2 cellular contexts compared by ENCODE assay signal in genomic region chr5:43711496-43711895, GRCh38.
TF ChIP-seq lines count a peak whose summit lies in the region.

No MANE protein-coding gene starts in this region.

TF ChIP-seq in IMR-90, 13 proteins besides CTCF, POLR2A, EP300 and RAD21:
- no peak for TF ChIP-seq RCOR1 (IDR thresholded peaks at IDR 0.05; ENCODE audit: insufficient replicate concordance, low read length)
- no peak for TF ChIP-seq NFE2L2 (IDR thresholded peaks at IDR 0.05; ENCODE audit: low read depth, low read length)
- TF ChIP-seq MXI1 (IDR thresholded peaks at IDR 0.05; ENCODE audit: borderline replicate concordance, low read depth, low read length), result no peak
- no peak for TF ChIP-seq CEBPB (IDR thresholded peaks at IDR 0.05; ENCODE audit: low read depth, low read length)
- TF ChIP-seq MAZ (IDR thresholded peaks at IDR 0.05; ENCODE audit: borderline replicate concordance, low read depth, low read length), result no peak
- TF ChIP-seq MAFK (IDR thresholded peaks at IDR 0.05; ENCODE audit: low read depth, low read length), result no peak
- no peak for TF ChIP-seq ELK1 (IDR thresholded peaks at IDR 0.05; ENCODE audit: borderline replicate concordance, low read depth, low read length)
- no peak for TF ChIP-seq CHD1 (IDR thresholded peaks at IDR 0.05; ENCODE audit: low read depth, low read length)
- no peak for TF ChIP-seq SMC3 (IDR thresholded peaks at IDR 0.05; ENCODE audit: low read depth, low read length)

TF ChIP-seq in K562, 482 proteins besides CTCF, POLR2A, EP300 and RAD21:
- TF ChIP-seq CLOCK (CRISPR knock-in tag; IDR thresholded peaks at IDR 0.05; ENCODE audit: borderline replicate concordance) (no peak), PHF20 (IDR thresholded peaks at IDR 0.05; ENCODE audit: partially characterized antibody) (no peak), ATF3 (IDR thresholded peaks at IDR 0.05) (0 out of 2 replicates have a peak, but pooled peaks have one; percentile 28), ATF3 (CRISPR knock-in tag; conservative IDR thresholded peaks at IDR 0.05) (no peak)
